Comparison of ENCODE assay signal across 22 cellular contexts in the genomic region with DNA sequence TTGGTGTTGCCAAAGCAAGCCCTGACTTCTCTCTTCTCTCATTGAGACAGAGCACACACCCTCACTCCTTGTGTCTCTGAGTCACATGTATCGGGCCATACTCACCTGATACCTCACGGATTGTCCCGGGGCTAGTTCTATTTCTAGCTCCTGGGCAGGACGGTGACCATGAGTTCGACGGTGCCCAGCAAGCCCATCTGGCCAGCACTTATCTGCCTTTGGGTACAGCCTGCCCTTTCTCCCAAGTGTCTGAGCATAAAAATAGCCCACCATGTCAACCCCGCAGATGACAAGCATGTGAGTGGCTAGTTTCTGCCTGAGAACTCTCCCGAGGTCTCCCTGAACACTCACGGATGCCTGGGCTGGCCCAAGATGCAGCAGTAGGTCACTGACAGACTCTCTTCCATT.
DNase-seq lines count a peak whose midpoint lies in the region; ATAC-seq and TF ChIP-seq lines count a peak whose summit lies in the region.
"Had no signal": no experiment of that assay in that cellular context is flagged by ENCODE, and none has a peak within 500 bp of the region (broad histone marks: within the 10 kb centered on the region; RNA-seq: fewer than 3 reads in every experiment).

No MANE protein-coding gene starts in this region.

- H3K79me2 ChIP-seq in mammary epithelial cell (ENCODE audit: insufficient read depth, low read length): no peaks in the 10 kb centered on the region

- peak; percentile 90 to 99 (median 98) for ATAC-seq in heart right ventricle
- ATAC-seq in HG03469 (IDR thresholded peaks at IDR 0.05; ENCODE audit: unreplicated experiment): no peak

- dilution Hi-C loops in mammary epithelial cell (cut with HindIII; ENCODE audit: low sequenced_read_pairs): no loop called here

- TF ChIP-seq CTCF in mammary epithelial cell (conservative IDR thresholded peaks at IDR 0.05 in 1 of 2, IDR thresholded peaks at IDR 0.05 in 1 of 2; ENCODE audit: extremely low read depth in 1 of 2, insufficient read depth in 1 of 2, low read depth in 1 of 2, low read length in 2 of 2) (no peak), heart right ventricle (IDR thresholded peaks at IDR 0.05) (no peak), neutrophil (IDR thresholded peaks at IDR 0.05) (no peak)

- H3K9me3 ChIP-seq in mammary epithelial cell (replicated peaks; ENCODE audit: insufficient read depth, low read length): peaks cover 6% of the 10 kb centered on the region
- peaks cover 0 to 14% (median 0%) of the 10 kb centered on the region in 11 donors for H3K9me3 ChIP-seq in heart right ventricle
- H3K9me3 ChIP-seq in neutrophil: no peaks in the 10 kb centered on the region
- H3K9me3 ChIP-seq: SK-N-SH had no signal

- H3K4me1 ChIP-seq in mammary epithelial cell (ENCODE audit: insufficient read depth, low read length) (no peaks in the 10 kb centered on the region), heart right ventricle (peaks cover 0 to 15% (median 8%) of the 10 kb centered on the region in 9 donors), neutrophil (ENCODE audit: control insufficient read depth in 1 of 2, insufficient read depth in 1 of 2, low read depth in 1 of 2, low read length in 1 of 2) (peaks cover 9 to 19% of the 10 kb centered on the region in 2 experiments)

- H3K4me3 ChIP-seq in mammary epithelial cell (replicated peaks in 1 of 3; ENCODE audit: insufficient read depth in 1 of 3, low read depth in 2 of 3, low read length in 3 of 3): no peak overlapping the region
- H3K4me3 ChIP-seq in heart right ventricle: no peak overlapping the region
- no peak overlapping the region for H3K4me3 ChIP-seq in neutrophil (ENCODE audit: low read depth in 1 of 2, low read length in 1 of 2)
- H3K4me3 ChIP-seq: lung had no signal

- no peaks in the 10 kb centered on the region for H3K27me3 ChIP-seq in mammary epithelial cell (ENCODE audit: insufficient read depth, low read length)
- no peaks in the 10 kb centered on the region for H3K27me3 ChIP-seq in heart right ventricle
- H3K27me3 ChIP-seq in neutrophil: no peaks in the 10 kb centered on the region

- BruUV-seq in mammary epithelial cell (replicated peaks; lab: Mats Ljungman, UMichigan): no TSS peak

- CTCF ChIA-PET in mammary epithelial cell (lab: Charles Lee; ENCODE audit: low non-redundant PET): no interaction called here

- H3K36me3 ChIP-seq in mammary epithelial cell (ENCODE audit: insufficient read depth, low read length): no peaks in the 10 kb centered on the region
- peaks cover 0 to 14% (median 0%) of the 10 kb centered on the region in 9 donors for H3K36me3 ChIP-seq in heart right ventricle
- H3K36me3 ChIP-seq in neutrophil: no peaks in the 10 kb centered on the region

- H3K27ac ChIP-seq in mammary epithelial cell (ENCODE audit: insufficient read depth, low read depth, low read length) (no peak overlapping the region), heart right ventricle (peak overlapping the region; percentile 56 to 92 (median 84)), neutrophil (peak overlapping the region; percentile 15)

- in situ Hi-C loops in mammary epithelial cell (cut with MboI; ENCODE audit: low sequenced_read_pairs in 2 of 2): no loop called here

- intact Hi-C loops in mammary epithelial cell (cut with micrococcal nuclease) (no loop called here), heart right ventricle (cut with DNase I) (loop anchor here in 2 of 10 donors (1.0 to 2.0 kb wide), 2 partner anchors 21 kb away; no protein-coding TSS in a partner anchor)

- no peak overlapping the region for H2AFZ ChIP-seq in mammary epithelial cell (ENCODE audit: low read depth, low read length)

- DNase-seq in EH (ENCODE audit: low read depth): peak; percentile 46
- peak; percentile 32 for DNase-seq in mammary epithelial cell
- peak; percentile 59 to 82 for DNase-seq in heart right ventricle
- DNase-seq in DMS 273 treated with DMSO at 0.1 percent for 48 hours (lab: John Stamatoyannopoulos, UW): no peak
- no peak for DNase-seq in activated CD8-positive, alpha-beta memory T cell treated with anti-CD3 and anti-CD28 coated beads, Interleukin-2, amount 50 U/mL, for 48 hours
- no peak for DNase-seq in NCI-H345 treated with DMSO at 0.1 percent for 48 hours (lab: John Stamatoyannopoulos, UW; ENCODE audit: unreplicated experiment)
- DNase-seq: activated B cell treated with CpG ODN at 0.5 μM for 24 hours; activated CD4-positive, alpha-beta memory T cell treated with anti-CD3 and anti-CD28 coated beads for 36 hours; activated gamma-delta T cell treated with Interleukin-2 at 50 U/mL for 16 hours; activated T-cell treated with anti-CD3 and anti-CD28 coated beads for 4 hours; Karpas-422; naive B cell; NCI-H1048; NCI-H187 treated with DMSO at 0.1 percent for 48 hours; NCI-H2227 treated with DMSO at 0.1 percent for 48 hours; posterior cingulate gyrus; SK-N-SH; stimulated activated naive CD4-positive, alpha-beta T cell; T-helper 9 cell had no signal

- H3K4me2 ChIP-seq in mammary epithelial cell (ENCODE audit: insufficient read depth, low read depth, low read length): no peak overlapping the region
- H3K4me2 ChIP-seq: SK-N-SH had no signal

- no peaks in the 10 kb centered on the region for H4K20me1 ChIP-seq in mammary epithelial cell (ENCODE audit: insufficient read depth, low read length)

- WGBS in mammary epithelial cell (ENCODE audit: low coverage, missing lambda C conversion rate): 78% methylated on average over 9 of the region's 9 CpGs
- 43 to 66% methylated on average over 9 of the region's 9 CpGs for WGBS in heart right ventricle, 2 donors

- H3K9ac ChIP-seq in mammary epithelial cell (ENCODE audit: insufficient read depth, low read length): no peak overlapping the region
- H3K9ac ChIP-seq: SK-N-SH had no signal

Comparison
In these comparisons a context has a peak if more than half of its experiments do, and no peak if none do; other contexts are left out.
1. DNase-seq: peak in EH (single experiment), mammary epithelial cell (single experiment) and heart right ventricle (2 of 2); none in DMS 273 treated with DMSO at 0.1 percent for 48 hours (single experiment), activated CD8-positive, alpha-beta memory T cell treated with anti-CD3 and anti-CD28 coated beads, Interleukin-2, amount 50 U/mL, for 48 hours (single experiment) and NCI-H345 treated with DMSO at 0.1 percent for 48 hours (single experiment).